Comparison of ENCODE assay signal across 14 cellular contexts in genomic region chr11:123630126-123630531, GRCh38. TPM values are rescaled to one million over a fixed set of nuclear protein-coding genes. Genes with fewer than 3 reads are reported as not detected.
DNase-seq lines count a peak whose midpoint lies in the region; ATAC-seq and TF ChIP-seq lines count a peak whose summit lies in the region.
"Had no signal": no experiment of that assay in that cellular context is flagged by ENCODE, and none has a peak within 500 bp of the region (broad histone marks: within the 10 kb centered on the region; RNA-seq: fewer than 3 reads in every experiment).

No MANE protein-coding gene starts in this region.

- H3K27ac ChIP-seq in IMR-90 (ENCODE audit: insufficient read depth, low read length), result no peak overlapping the region
- peak overlapping the region; percentile 23 for H3K27ac ChIP-seq in caudate nucleus (ENCODE audit: low read depth, low read length)
- H3K27ac ChIP-seq: BLaER1 treated with 17β-estradiol and CSF1 and Interleukin-3, amounts not matched to agents 10 nM and 100 nM; HL-60 had no signal

- no peak overlapping the region for H3K4me3 ChIP-seq in IMR-90 (ENCODE audit: insufficient read depth, low read depth, low read length)
- H3K4me3 ChIP-seq: BLaER1 treated with 17β-estradiol and CSF1 and Interleukin-3, amounts not matched to agents 10 nM and 100 nM had no signal

- no peaks in the 10 kb centered on the region for H3K27me3 Mint-ChIP-seq in neural crest cell (ENCODE audit: low read depth)
- H3K27me3 Mint-ChIP-seq in stimulated activated memory B cell treated with anti-CD40 and anti-IgM and Interleukin-4, amounts not matched to agents 10 μg/mL and 1 μg/mL and 100 μg/mL, for 72 hours, result peaks cover 27% of the 10 kb centered on the region

- H3K36me3 ChIP-seq in IMR-90 (ENCODE audit: control insufficient read depth, insufficient read depth, low read length), result no peaks in the 10 kb centered on the region

- 40% methylated on average over 1 of the region's 2 CpGs; no CpG with 5 or more reads in 1 of the 2 experiments for WGBS in IMR-90 (ENCODE audit: extremely low coverage in 2 of 2, insufficient read length in 1 of 2), 2 experiments

- no peak for ATAC-seq in IMR-90 (ENCODE audit: low read depth)
- no peak for ATAC-seq in stimulated activated memory B cell treated with anti-CD40 and anti-IgM and Interleukin-4, amounts not matched to agents 10 μg/mL and 1 μg/mL and 100 μg/mL, for 72 hours
- ATAC-seq: Panc1 had no signal

- H3K4me1 ChIP-seq in IMR-90 (ENCODE audit: control insufficient read depth, insufficient read depth, low read length), result no peaks in the 10 kb centered on the region
- H3K4me1 ChIP-seq: BLaER1 treated with 17β-estradiol and CSF1 and Interleukin-3, amounts not matched to agents 10 nM and 100 nM had no signal

- TF ChIP-seq RAD21 in IMR-90 (IDR thresholded peaks at IDR 0.05; ENCODE audit: low read length), result no peak

- H3K27me3 ChIP-seq in IMR-90 (ENCODE audit: control insufficient read depth, insufficient read depth, low read length), result peaks cover 12% of the 10 kb centered on the region
- H3K27me3 ChIP-seq: BLaER1 treated with 17β-estradiol and CSF1 and Interleukin-3, amounts not matched to agents 10 nM and 100 nM had no signal

- H3K18ac ChIP-seq in IMR-90 (ENCODE audit: low read depth, low read length), result no peak overlapping the region

- no peak for TF ChIP-seq POLR2A in IMR-90 (IDR thresholded peaks at IDR 0.05; ENCODE audit: low read depth, low read length)

- H3K9me3 ChIP-seq in IMR-90 (ENCODE audit: control insufficient read depth, insufficient read depth, low read length), result no peaks in the 10 kb centered on the region
- H3K9me3 ChIP-seq: BLaER1 treated with 17β-estradiol and CSF1 and Interleukin-3, amounts not matched to agents 10 nM and 100 nM had no signal

- TF ChIP-seq CTCF in IMR-90 (conservative IDR thresholded peaks at IDR 0.05; ENCODE audit: low read depth, low read length) (no peak), neural crest cell (conservative IDR thresholded peaks at IDR 0.05) (no peak)

- no peak overlapping the region for H3K23ac ChIP-seq in IMR-90 (ENCODE audit: low read depth, low read length)

- no peak overlapping the region for H4K91ac ChIP-seq in IMR-90 (ENCODE audit: insufficient read depth, low read depth, low read length)

- no peak overlapping the region for H2AK9ac ChIP-seq in IMR-90 (replicated peaks; ENCODE audit: low read depth, low read length, poor library complexity)

- peak overlapping the region; percentile 36 for H3K27ac Mint-ChIP-seq in neural crest cell (ENCODE audit: unreplicated experiment)
- H3K27ac Mint-ChIP-seq in stimulated activated memory B cell treated with anti-CD40 and anti-IgM and Interleukin-4, amounts not matched to agents 10 μg/mL and 1 μg/mL and 100 μg/mL, for 72 hours, result no peak overlapping the region

- no peak overlapping the region for H2AFZ ChIP-seq in IMR-90 (replicated peaks; ENCODE audit: low read length, poor library complexity)

- peak; percentile 46 for DNase-seq in G401 (ENCODE audit: low spot score)
- DNase-seq in IMR-90, result no peak
- no peak for DNase-seq in caudate nucleus (lab: John Stamatoyannopoulos, UW)
- no peak for DNase-seq in neural crest cell (ENCODE audit: low read depth, low spot score)
- no peak for DNase-seq in stimulated activated CD4-positive, alpha-beta T cell treated with anti-CD3 and anti-CD28 coated beads, Interleukin-2, amount 100 ng/mL, for 24 hours
- DNase-seq in NCI-H2029 (lab: John Stamatoyannopoulos, UW), result no peak
- DNase-seq: GDM1, NCI-H1436 treated with DMSO at 0.1 percent for 48 hours, NCI-H345, SHP77 had no signal

- no peak overlapping the region for H2BK120ac ChIP-seq in IMR-90 (ENCODE audit: low read depth, low read length)

- H3K36me3 Mint-ChIP-seq in neural crest cell (ENCODE audit: low read depth), result peaks cover 4% of the 10 kb centered on the region
- no peaks in the 10 kb centered on the region for H3K36me3 Mint-ChIP-seq in stimulated activated memory B cell treated with anti-CD40 and anti-IgM and Interleukin-4, amounts not matched to agents 10 μg/mL and 1 μg/mL and 100 μg/mL, for 72 hours

- CTCF ChIA-PET in IMR-90 (lab: Yijun Ruan, JAX), result interaction anchor here (1.4 kb wide), 2 partner anchors 10 to 77 kb away, joined by 3 to 4 read pairs; no protein-coding TSS in a partner anchor

- H2AK5ac ChIP-seq in IMR-90 (ENCODE audit: low read depth, low read length), result no peak overlapping the region

- no peaks in the 10 kb centered on the region for H3K79me1 ChIP-seq in IMR-90 (ENCODE audit: low read depth in 1 of 2, low read length in 2 of 2)

- H4K20me1 ChIP-seq in IMR-90 (ENCODE audit: insufficient read depth, low read length), result no peaks in the 10 kb centered on the region
- H4K20me1 ChIP-seq: BLaER1 treated with 17β-estradiol and CSF1 and Interleukin-3, amounts not matched to agents 10 nM and 100 nM had no signal

- H2BK5ac ChIP-seq in IMR-90 (ENCODE audit: low read depth, low read length, poor library complexity, severe bottlenecking), result no peak overlapping the region

- H3K56ac ChIP-seq in IMR-90 (ENCODE audit: extremely low read depth, insufficient read depth, low read length), result no peak overlapping the region

- no peaks in the 10 kb centered on the region for H3K4me1 Mint-ChIP-seq in neural crest cell
- no peaks in the 10 kb centered on the region for H3K4me1 Mint-ChIP-seq in stimulated activated memory B cell treated with anti-CD40 and anti-IgM and Interleukin-4, amounts not matched to agents 10 μg/mL and 1 μg/mL and 100 μg/mL, for 72 hours

- no peak overlapping the region for H3K14ac ChIP-seq in IMR-90 (replicated peaks; ENCODE audit: low read depth, low read length)

- intact Hi-C loops in IMR-90 (cut with micrococcal nuclease), result no loop called here

- H4K5ac ChIP-seq in IMR-90 (ENCODE audit: low read depth, low read length), result no peak overlapping the region

- H3K9ac ChIP-seq in IMR-90 (ENCODE audit: low read depth, low read length), result no peak overlapping the region
- H3K9ac ChIP-seq: BLaER1 treated with 17β-estradiol and CSF1 and Interleukin-3, amounts not matched to agents 10 nM and 100 nM had no signal

- dilution Hi-C loops in IMR-90 (cut with HindIII; ENCODE audit: low sequenced_read_pairs, unreplicated experiment), result no loop called here

- no TSS peak for BruUV-seq in IMR-90 (replicated peaks; lab: Mats Ljungman, UMichigan)

- no peak overlapping the region for H4K8ac ChIP-seq in IMR-90 (ENCODE audit: low read depth in 2 of 2, low read length in 2 of 2)

- no peaks in the 10 kb centered on the region for H3K9me3 Mint-ChIP-seq in neural crest cell
- H3K9me3 Mint-ChIP-seq in stimulated activated memory B cell treated with anti-CD40 and anti-IgM and Interleukin-4, amounts not matched to agents 10 μg/mL and 1 μg/mL and 100 μg/mL, for 72 hours, result no peaks in the 10 kb centered on the region

- H3K4me3 Mint-ChIP-seq in neural crest cell, result no peak overlapping the region
- H3K4me3 Mint-ChIP-seq in stimulated activated memory B cell treated with anti-CD40 and anti-IgM and Interleukin-4, amounts not matched to agents 10 μg/mL and 1 μg/mL and 100 μg/mL, for 72 hours, result no peak overlapping the region

- H3K9me1 ChIP-seq in IMR-90 (ENCODE audit: insufficient read depth, low read length), result 0 out of 2 replicates have a peak, but pooled peaks cover 2% of the 10 kb centered on the region

- H2BK20ac ChIP-seq in IMR-90 (ENCODE audit: low read depth, low read length), result no peak overlapping the region

- in situ Hi-C loops in G401 (cut with HindIII; ENCODE audit: low sequenced_read_pairs) (no loop called here), IMR-90 (cut with MboI; ENCODE audit: low sequenced_read_pairs) (no loop called here)

- H3K4me2 ChIP-seq in IMR-90 (ENCODE audit: low read depth, low read length), result no peak overlapping the region
- H3K4me2 ChIP-seq: BLaER1 treated with 17β-estradiol and CSF1 and Interleukin-3, amounts not matched to agents 10 nM and 100 nM had no signal

- H3K4ac ChIP-seq in IMR-90 (ENCODE audit: low read depth, low read length), result no peak overlapping the region

- H2BK15ac ChIP-seq in IMR-90 (ENCODE audit: low read depth, low read length), result no peak overlapping the region

- POLR2A ChIA-PET in IMR-90 (lab: Charles Lee; ENCODE audit: unreplicated experiment), result no interaction called here

TF ChIP-seq in IMR-90, 13 proteins besides CTCF, POLR2A, EP300 and RAD21:
- TF ChIP-seq CHD1 (IDR thresholded peaks at IDR 0.05; ENCODE audit: low read depth, low read length), result no peak
- TF ChIP-seq CEBPB (IDR thresholded peaks at IDR 0.05; ENCODE audit: low read depth, low read length), result peak; percentile 46
- no peak for TF ChIP-seq RFX5 (IDR thresholded peaks at IDR 0.05; ENCODE audit: low read depth, low read length)
- no peak for TF ChIP-seq BHLHE40 (IDR thresholded peaks at IDR 0.05; ENCODE audit: low read depth, low read length)
- no peak for TF ChIP-seq SMC3 (IDR thresholded peaks at IDR 0.05; ENCODE audit: low read depth, low read length)
- TF ChIP-seq RCOR1 (IDR thresholded peaks at IDR 0.05; ENCODE audit: insufficient replicate concordance, low read length), result no peak

RNA-seq across cellular contexts. Expression of gene SCN3B, which starts 24.3 kb away (rescaled TPM):
- not detected in 2 replicates for total RNA-seq in G401 (2014; rRNA removed; shearing (Covaris generic))
- total RNA-seq in IMR-90 (2012; rRNA removed) (under 0.01 TPM in 2 replicates), neural crest cell (3.6 and 3.8 TPM in 2 replicates)
- polyA plus RNA-seq in IMR-90 (2012; rRNA removed), result 0.03 and 0.04 TPM in 2 replicates
- 0.03 TPM in 2 replicates for polyA plus RNA-seq in IMR-90 (2012; cell fraction: cytosol; rRNA removed)
- 0.08 and 0.10 TPM in 2 replicates for polyA plus RNA-seq in IMR-90 (2012; cell fraction: nucleus; rRNA removed; ENCODE audit: low replicate concordance)
